ENCODE assay signal across 1 cellular context in genomic region chr17:17498606-17499301, GRCh38.
TF ChIP-seq lines count a peak whose summit lies in the region.

No MANE protein-coding gene starts in this region.

TF ChIP-seq in HepG2, 621 proteins besides CTCF, POLR2A, EP300 and RAD21:
- TF ChIP-seq NPAS2 (CRISPR knock-in tag; IDR thresholded peaks at IDR 0.05; ENCODE audit: borderline replicate concordance): no peak
- no peak for TF ChIP-seq YEATS4 (CRISPR knock-in tag; IDR thresholded peaks at IDR 0.05; ENCODE audit: borderline replicate concordance)
- 0 out of 2 replicates have a peak, but pooled peaks have one; percentile 12 for TF ChIP-seq MNT (IDR thresholded peaks at IDR 0.05)
- peak; percentile 25; the same call in 1 of the 2 replicates for TF ChIP-seq ZBTB33 (CRISPR knock-in tag; IDR thresholded peaks at IDR 0.05)
- peak; percentile 22; the same call in 1 of the 2 replicates for TF ChIP-seq TFDP1 (CRISPR knock-in tag; IDR thresholded peaks at IDR 0.05; ENCODE audit: borderline replicate concordance)
- TF ChIP-seq ZNF687 (CRISPR knock-in tag; IDR thresholded peaks at IDR 0.05): 0 out of 2 replicates have a peak, but pooled peaks have one; percentile 18
TF ChIP-seq in HepG2: peak in this region for 4.
